In the genomic region with DNA sequence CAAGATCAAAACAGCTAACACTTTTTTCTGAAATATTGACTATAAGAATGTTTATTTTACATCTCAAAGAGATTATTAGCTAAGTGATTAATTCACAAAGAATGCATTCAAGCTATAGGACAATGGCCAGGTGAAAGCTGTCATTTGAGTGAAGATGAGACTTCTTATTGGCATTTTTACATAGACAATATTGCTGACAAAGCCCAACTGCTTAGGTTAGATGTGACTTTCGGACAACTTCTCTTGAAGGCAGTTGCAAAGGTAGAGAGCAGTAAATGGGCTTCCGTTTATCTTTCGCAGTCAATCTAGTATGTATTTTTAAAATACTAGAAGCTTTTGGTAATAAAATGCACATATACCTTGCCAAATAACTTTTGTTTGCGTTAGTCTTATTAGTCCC, we compare ENCODE assay signal across 39 cellular contexts.
"Had no signal": no experiment of that assay in that cellular context is flagged by ENCODE, and none has a peak within 500 bp of the region (broad histone marks: within the 10 kb centered on the region; RNA-seq: fewer than 3 reads in every experiment).

No MANE protein-coding gene starts in this region.

- DNase-seq: activated effector memory CD4-positive, alpha-beta T cell treated with anti-CD3 and anti-CD28 coated beads, Interleukin-2, amount 50 U/mL, for 16 hours; activated effector memory CD4-positive, alpha-beta T cell treated with Interleukin-2 at 50 U/mL for 16 hours; activated gamma-delta T cell; activated gamma-delta T cell treated with Interleukin-2 at 50 U/mL for 16 hours; activated naive CD4-positive, alpha-beta T cell; activated naive CD4-positive, alpha-beta T cell treated with anti-CD3 and anti-CD28 coated beads for 36 hours; activated naive CD4-positive, alpha-beta T cell treated with anti-CD3 and anti-CD28 coated beads, Interleukin-2, amount 10 ng/mL, durations not matched to agents 7 days and 5 days; activated naive CD4-positive, alpha-beta T cell treated with anti-CD3 and anti-CD28 coated beads, Interleukin-2, amount 50 U/mL, for 16 hours; activated naive CD4-positive, alpha-beta T cell treated with Interleukin-2 at 50 U/mL for 16 hours; activated naive CD8-positive, alpha-beta T cell treated with anti-CD3 and anti-CD28 coated beads for 36 hours; activated naive CD8-positive, alpha-beta T cell treated with anti-CD3 and anti-CD28 coated beads, Interleukin-2, amount 10 ng/mL, durations not matched to agents 7 days and 5 days; activated naive CD8-positive, alpha-beta T cell treated with anti-CD3 and anti-CD28 coated beads, Interleukin-2, amount 50 U/mL, for 24 hours; activated T-cell treated with anti-CD3 and anti-CD28 coated beads, Interleukin-2, amount 50 U/mL, for 24 hours; activated T-cell treated with anti-CD3 and anti-CD28 coated beads, Interleukin-2, amount 50 U/mL, for 4 hours; activated T-cell treated with anti-CD3 and anti-CD28 coated beads, Interleukin-2, amount 50 U/mL, for 48 hours; activated T-cell treated with anti-CD3 and anti-CD28 coated beads, Interleukin-2, amount 50 U/mL, for 72 hours; adrenal gland; amniotic stem cell; amygdala; anterior cingulate cortex; aorta; body of pancreas; brain microvascular endothelial cell; caudate nucleus; central memory CD4-positive, alpha-beta T cell; cerebellar nuclear complex had no signal

- H3K27me3 ChIP-seq: adrenal gland, ascending aorta, body of pancreas, brain microvascular endothelial cell, breast epithelium, cardiac muscle cell had no signal

- H3K9me3 Mint-ChIP-seq: activated naive CD8-positive, alpha-beta T cell treated with anti-CD3 and anti-CD28 coated beads for 36 hours had no signal

- H3K27ac ChIP-seq: adrenal gland, ascending aorta, body of pancreas, brain microvascular endothelial cell, breast epithelium, cardiac muscle cell had no signal

- H3K27ac Mint-ChIP-seq: activated naive CD4-positive, alpha-beta T cell treated with anti-CD3 and anti-CD28 coated beads for 36 hours; activated naive CD4-positive, alpha-beta T cell treated with anti-CD3 and anti-CD28 coated beads, Interleukin-2, amount 10 ng/mL, durations not matched to agents 7 days and 5 days; activated naive CD4-positive, alpha-beta T cell treated with anti-CD3 and anti-CD28 coated beads, Interleukin-2, amount 50 U/mL, for 24 hours; activated naive CD4-positive, alpha-beta T cell treated with anti-CD3 and anti-CD28 coated beads, Interleukin-2, amount 50 U/mL, for 72 hours; activated naive CD8-positive, alpha-beta T cell; activated naive CD8-positive, alpha-beta T cell treated with anti-CD3 and anti-CD28 coated beads for 36 hours; activated naive CD8-positive, alpha-beta T cell treated with anti-CD3 and anti-CD28 coated beads, Interleukin-2, amount 10 ng/mL, durations not matched to agents 7 days and 5 days; activated naive CD8-positive, alpha-beta T cell treated with anti-CD3 and anti-CD28 coated beads, Interleukin-2, amount 50 U/mL, for 24 hours; activated T-cell treated with anti-CD3 and anti-CD28 coated beads, Interleukin-2, amount 50 U/mL, for 24 hours; activated T-cell treated with anti-CD3 and anti-CD28 coated beads, Interleukin-2, amount 50 U/mL, for 72 hours; activated T-helper 1 cell treated with anti-CD3 and anti-CD28 coated beads, Interleukin-12 subunit alpha, Interleukin-12 subunit beta, Interleukin-2, Interleukin-4 antibody, amounts not matched to agents 30 ng/mL and 10 ng/mL and 1 ng/mL, durations not matched to agents 14 hours and 24 hours and 36 hours; activated T-helper 17 cell treated with anti-CD3 and anti-CD28 coated beads, Interleukin-2, amount 50 U/mL, for 72 hours; activated T-helper 2 cell treated with anti-CD3 and anti-CD28 coated beads, Interferon-gamma antibody, Interleukin-2, Interleukin-4, amounts not matched to agents 10 μg/mL and 5 μg/mL and 100 μg/mL, durations not matched to agents 14 hours and 24 hours and 36 hours; brain had no signal

- H3K4me3 Mint-ChIP-seq: activated naive CD4-positive, alpha-beta T cell treated with anti-CD3 and anti-CD28 coated beads for 36 hours; activated naive CD4-positive, alpha-beta T cell treated with anti-CD3 and anti-CD28 coated beads, Interleukin-2, amount 10 ng/mL, durations not matched to agents 7 days and 5 days; activated naive CD4-positive, alpha-beta T cell treated with anti-CD3 and anti-CD28 coated beads, Interleukin-2, amount 50 U/mL, for 24 hours; activated naive CD8-positive, alpha-beta T cell; activated naive CD8-positive, alpha-beta T cell treated with anti-CD3 and anti-CD28 coated beads for 36 hours; activated naive CD8-positive, alpha-beta T cell treated with anti-CD3 and anti-CD28 coated beads, Interleukin-2, amount 10 ng/mL, durations not matched to agents 7 days and 5 days; activated naive CD8-positive, alpha-beta T cell treated with anti-CD3 and anti-CD28 coated beads, Interleukin-2, amount 50 U/mL, for 24 hours; activated T-cell treated with anti-CD3 and anti-CD28 coated beads, Interleukin-2, amount 50 U/mL, for 24 hours; activated T-cell treated with anti-CD3 and anti-CD28 coated beads, Interleukin-2, amount 50 U/mL, for 4 hours; activated T-cell treated with anti-CD3 and anti-CD28 coated beads, Interleukin-2, amount 50 U/mL, for 72 hours; activated T-helper 1 cell treated with anti-CD3 and anti-CD28 coated beads, Interleukin-12 subunit alpha, Interleukin-12 subunit beta, Interleukin-2, Interleukin-4 antibody, amounts not matched to agents 30 ng/mL and 10 ng/mL and 1 ng/mL, durations not matched to agents 14 hours and 24 hours and 36 hours; activated T-helper 17 cell treated with anti-CD3 and anti-CD28 coated beads, Interleukin-2, amount 50 U/mL, for 72 hours; brain; central memory CD8-positive, alpha-beta T cell had no signal

- H3K36me3 Mint-ChIP-seq: activated naive CD4-positive, alpha-beta T cell treated with anti-CD3 and anti-CD28 coated beads, Interleukin-2, amount 10 ng/mL, durations not matched to agents 7 days and 5 days; activated naive CD4-positive, alpha-beta T cell treated with anti-CD3 and anti-CD28 coated beads, Interleukin-2, amount 50 U/mL, for 24 hours; activated naive CD4-positive, alpha-beta T cell treated with anti-CD3 and anti-CD28 coated beads, Interleukin-2, amount 50 U/mL, for 72 hours; activated naive CD8-positive, alpha-beta T cell; activated naive CD8-positive, alpha-beta T cell treated with anti-CD3 and anti-CD28 coated beads for 36 hours; activated naive CD8-positive, alpha-beta T cell treated with anti-CD3 and anti-CD28 coated beads, Interleukin-2, amount 10 ng/mL, durations not matched to agents 7 days and 5 days; brain had no signal

- H3K4me1 ChIP-seq: adrenal gland, ascending aorta, body of pancreas, breast epithelium had no signal

- ATAC-seq: activated naive CD4-positive, alpha-beta T cell treated with anti-CD3 and anti-CD28 coated beads, Interleukin-2, amount 50 U/mL, for 72 hours; activated naive CD8-positive, alpha-beta T cell treated with anti-CD3 and anti-CD28 coated beads, Interleukin-2, amount 50 U/mL, for 24 hours; activated T-cell treated with anti-CD3 and anti-CD28 coated beads, Interleukin-2, amount 50 U/mL, for 4 hours; activated T-cell treated with anti-CD3 and anti-CD28 coated beads, Interleukin-2, amount 50 U/mL, for 72 hours; activated T-helper 17 cell treated with anti-CD3 and anti-CD28 coated beads, Interleukin-2, amount 50 U/mL, for 72 hours; body of pancreas had no signal

- H3K4me1 Mint-ChIP-seq: activated naive CD4-positive, alpha-beta T cell treated with anti-CD3 and anti-CD28 coated beads, Interleukin-2, amount 10 ng/mL, durations not matched to agents 7 days and 5 days; activated naive CD4-positive, alpha-beta T cell treated with anti-CD3 and anti-CD28 coated beads, Interleukin-2, amount 50 U/mL, for 24 hours; activated naive CD8-positive, alpha-beta T cell treated with anti-CD3 and anti-CD28 coated beads for 36 hours; activated naive CD8-positive, alpha-beta T cell treated with anti-CD3 and anti-CD28 coated beads, Interleukin-2, amount 10 ng/mL, durations not matched to agents 7 days and 5 days; activated naive CD8-positive, alpha-beta T cell treated with anti-CD3 and anti-CD28 coated beads, Interleukin-2, amount 50 U/mL, for 24 hours; activated T-helper 17 cell treated with anti-CD3 and anti-CD28 coated beads, Interleukin-2, amount 50 U/mL, for 72 hours; brain; central memory CD8-positive, alpha-beta T cell had no signal

- H3K9me3 ChIP-seq: adrenal gland, ascending aorta, body of pancreas, breast epithelium had no signal

- H3K4me3 ChIP-seq: adrenal gland, ascending aorta, body of pancreas, breast epithelium, cardiac muscle cell had no signal

- H3K36me3 ChIP-seq: adrenal gland, ascending aorta, brain microvascular endothelial cell, breast epithelium, cardiac muscle cell had no signal

- FAIRE-seq: astrocyte, bronchial epithelial cell had no signal
